ENCODE assay signal across 10 cellular contexts in genomic region chr11:86922225-86922624, GRCh38.
"Had no signal": no experiment of that assay in that cellular context is flagged by ENCODE, and none has a peak within 500 bp of the region (broad histone marks: within the 10 kb centered on the region; RNA-seq: fewer than 3 reads in every experiment).

No MANE protein-coding gene starts in this region.

- DNase-seq: H9, HCEC 1CT, HFFc6, IMR-90, KBM-7 had no signal

- H3K27ac ChIP-seq: KMS-11 had no signal

- FAIRE-seq: H1, H54, HTR-8/SVneo had no signal

- H3K4me2 ChIP-seq: GM23338, KMS-11 had no signal

- H3K4me3 ChIP-seq: GM23338 had no signal

- ATAC-seq: GM23338 had no signal

- H3K9ac ChIP-seq: KMS-11 had no signal

- H2AFZ ChIP-seq: GM23338 had no signal
